1 cellular context compared by ENCODE assay signal in genomic region chr11:61491736-61492395, GRCh38.
TF ChIP-seq lines count a peak whose summit lies in the region.

No MANE protein-coding gene starts in this region.

TF ChIP-seq in IMR-90, 13 proteins besides CTCF, POLR2A, EP300 and RAD21:
- TF ChIP-seq ELK1 (IDR thresholded peaks at IDR 0.05; ENCODE audit: borderline replicate concordance, low read depth, low read length) (no peak), BHLHE40 (IDR thresholded peaks at IDR 0.05; ENCODE audit: low read depth, low read length) (no peak), RCOR1 (IDR thresholded peaks at IDR 0.05; ENCODE audit: insufficient replicate concordance, low read length) (no peak), RFX5 (IDR thresholded peaks at IDR 0.05; ENCODE audit: low read depth, low read length) (no peak), FOS (IDR thresholded peaks at IDR 0.05; ENCODE audit: low read depth, low read length) (no peak), NFE2L2 (IDR thresholded peaks at IDR 0.05; ENCODE audit: low read depth, low read length) (no peak), MAZ (IDR thresholded peaks at IDR 0.05; ENCODE audit: borderline replicate concordance, low read depth, low read length) (no peak), SMC3 (IDR thresholded peaks at IDR 0.05; ENCODE audit: low read depth, low read length) (no peak), CHD1 (IDR thresholded peaks at IDR 0.05; ENCODE audit: low read depth, low read length) (no peak), MXI1 (IDR thresholded peaks at IDR 0.05; ENCODE audit: borderline replicate concordance, low read depth, low read length) (no peak), USF2 (IDR thresholded peaks at IDR 0.05; ENCODE audit: low read depth, low read length) (no peak), MAFK (IDR thresholded peaks at IDR 0.05; ENCODE audit: low read depth, low read length) (no peak), CEBPB (IDR thresholded peaks at IDR 0.05; ENCODE audit: low read depth, low read length) (no peak)
